In genomic region chr20:44861547-44862006, GRCh38 we compare ENCODE assay signal across 10 cellular contexts. TPM values are rescaled to one million over a fixed set of nuclear protein-coding genes. Genes with fewer than 3 reads are reported as not detected.
DNase-seq lines count a peak whose midpoint lies in the region; ATAC-seq and TF ChIP-seq lines count a peak whose summit lies in the region.
"Had no signal": no experiment of that assay in that cellular context is flagged by ENCODE, and none has a peak within 500 bp of the region (broad histone marks: within the 10 kb centered on the region; RNA-seq: fewer than 3 reads in every experiment).

No MANE protein-coding gene starts in this region.

- no peaks in the 10 kb centered on the region for H3K9me3 Mint-ChIP-seq in CD8-positive, alpha-beta T cell

- H3K27me3 ChIP-seq in left lung (no peaks in the 10 kb centered on the region), Peyer's patch (no peaks in the 10 kb centered on the region)
- no peaks in the 10 kb centered on the region for H3K27me3 ChIP-seq in CD8-positive, alpha-beta T cell (ENCODE audit: insufficient read depth, low read length)
- H3K27me3 ChIP-seq: cardiac muscle cell had no signal

- TF ChIP-seq POLR2A in Peyer's patch (IDR thresholded peaks at IDR 0.05): no peak

- POLR2A ChIA-PET in CD8-positive, alpha-beta T cell (lab: Charles Lee): interaction anchor here (0.9 kb wide), 1 partner anchor 24 kb away, joined by 3 read pairs; the partner anchor contains the start of gene YWHAB

- no peaks in the 10 kb centered on the region for H3K27me3 Mint-ChIP-seq in CD8-positive, alpha-beta T cell (ENCODE audit: low read depth)

- no peak overlapping the region for H3K4me3 Mint-ChIP-seq in CD8-positive, alpha-beta T cell

- ATAC-seq in Right ventricle myocardium inferior (peak; percentile 81), left lung (peak; percentile 54)
- no peak for ATAC-seq in CD8-positive, alpha-beta T cell

- no peak overlapping the region for H3K4me3 ChIP-seq in left lung
- no peak overlapping the region for H3K4me3 ChIP-seq in CD8-positive, alpha-beta T cell (ENCODE audit: low read depth, low read length)
- no peak overlapping the region for H3K4me3 ChIP-seq in Peyer's patch
- H3K4me3 ChIP-seq: cardiac muscle cell had no signal

- no peak for TF ChIP-seq CTCF in left lung (IDR thresholded peaks at IDR 0.05)
- TF ChIP-seq CTCF in CD8-positive, alpha-beta T cell (IDR thresholded peaks at IDR 0.05): no peak
- TF ChIP-seq CTCF in Peyer's patch (IDR thresholded peaks at IDR 0.05): no peak

- H3K36me3 ChIP-seq in left lung: no peaks in the 10 kb centered on the region
- H3K36me3 ChIP-seq in CD8-positive, alpha-beta T cell (ENCODE audit: insufficient read depth, low read length): no peaks in the 10 kb centered on the region
- no peaks in the 10 kb centered on the region for H3K36me3 ChIP-seq in Peyer's patch
- H3K36me3 ChIP-seq: cardiac muscle cell had no signal

- peaks cover 25% of the 10 kb centered on the region for H3K4me1 Mint-ChIP-seq in CD8-positive, alpha-beta T cell (ENCODE audit: low read depth)

- H3K36me3 Mint-ChIP-seq in CD8-positive, alpha-beta T cell: no peaks in the 10 kb centered on the region

- H3K9me3 ChIP-seq in left lung: no peaks in the 10 kb centered on the region
- no peaks in the 10 kb centered on the region for H3K9me3 ChIP-seq in CD8-positive, alpha-beta T cell (ENCODE audit: low read length)
- H3K9me3 ChIP-seq in Peyer's patch: no peaks in the 10 kb centered on the region

- no peaks in the 10 kb centered on the region for H3K4me1 ChIP-seq in left lung
- H3K4me1 ChIP-seq in CD8-positive, alpha-beta T cell (ENCODE audit: insufficient read depth, low read length): peaks cover 14% of the 10 kb centered on the region
- H3K4me1 ChIP-seq in Peyer's patch: peaks cover 0 to 5% (median 0%) of the 10 kb centered on the region in 4 donors

- CTCF ChIA-PET in CD8-positive, alpha-beta T cell (lab: Charles Lee): interaction anchor here (0.8 to 1.1 kb wide), 2 partner anchors 35 to 115 kb away, joined by 3 read pairs; no protein-coding TSS in a partner anchor

- H3K27ac ChIP-seq in left lung (no peak overlapping the region), Peyer's patch (no peak overlapping the region)
- no peak overlapping the region for H3K27ac ChIP-seq in CD8-positive, alpha-beta T cell (ENCODE audit: low read depth, low read length)
- H3K27ac ChIP-seq: cardiac muscle cell had no signal

- DNase-seq in Right ventricle myocardium inferior (ENCODE audit: missing footprints): no peak
- DNase-seq in cardiac septum (ENCODE audit: low spot score): no peak
- peak; percentile 52 for DNase-seq in cerebellar cortex (ENCODE audit: low spot score)
- no peak for DNase-seq in left lung
- no peak for DNase-seq in CD8-positive, alpha-beta T cell
- DNase-seq in GDM1 (lab: John Stamatoyannopoulos, UW): no peak
- no peak for DNase-seq in Peyer's patch
- no peak for DNase-seq in NCI-H2171 (lab: John Stamatoyannopoulos, UW)
- DNase-seq: NCI-H1417 had no signal

- intact Hi-C loops in Right ventricle myocardium inferior (cut with DNase I): no loop called here
- intact Hi-C loops in cardiac septum (cut with DNase I): no loop called here
- intact Hi-C loops in left lung (cut with DNase I): no loop called here
- intact Hi-C loops in CD8-positive, alpha-beta T cell (cut with DNase I, micrococcal nuclease): no loop called here

- H3K27ac Mint-ChIP-seq in CD8-positive, alpha-beta T cell: no peak overlapping the region

RNA-seq across cellular contexts. Expression of gene YWHAB, which starts 23.9 kb away (rescaled TPM):
- 110 TPM for total RNA-seq in Right ventricle myocardium inferior
- total RNA-seq in cardiac septum: 118 TPM
- 100 to 1,000 TPM; 188 to 228 TPM for total RNA-seq in left lung
- 100 to 1,000 TPM; 124 to 136 TPM for total RNA-seq in CD8-positive, alpha-beta T cell
- total RNA-seq in Peyer's patch: 100 to 1,000 TPM; 105 to 174 (median 125) TPM

RNA-seq across cellular contexts. Expression of gene PABPC1L, which starts 48.3 kb away (rescaled TPM):
- 2.3 TPM for total RNA-seq in Right ventricle myocardium inferior
- total RNA-seq in cardiac septum: 4.7 TPM
- total RNA-seq in left lung: 10 to 100 TPM; 41.2 to 41.3 TPM
- 10 to 100 TPM; 31.9 to 34.0 TPM for total RNA-seq in CD8-positive, alpha-beta T cell
- 100 to 1,000 TPM in 1 of 4 donors, 10 to 100 TPM in 3; 10.5 to 123 (median 33.6) TPM for total RNA-seq in Peyer's patch

RNA-seq across cellular contexts. Expression of gene RIMS4, which starts 51.2 kb away (rescaled TPM):
- total RNA-seq in Right ventricle myocardium inferior (not detected), cardiac septum (0.27 TPM), left lung (1 to 10 TPM in 1 of 2 donors, under 1 TPM in 1; 0.47 to 4.5 TPM), Peyer's patch (under 1 TPM in 2 of 4 donors, not detected in 2; 0.13 to 0.18 TPM)
- not detected for total RNA-seq in CD8-positive, alpha-beta T cell
